In genomic region chr3:32109256-32109655, GRCh38 we compare ENCODE assay signal across 8 cellular contexts. TPM values are rescaled to one million over a fixed set of nuclear protein-coding genes. Genes with fewer than 3 reads are reported as not detected.
DNase-seq lines count a peak whose midpoint lies in the region; ATAC-seq and TF ChIP-seq lines count a peak whose summit lies in the region.

No MANE protein-coding gene starts in this region.

- H3K27me3 ChIP-seq in body of pancreas = no peaks in the 10 kb centered on the region
- H3K27me3 ChIP-seq in subcutaneous abdominal adipose tissue (ENCODE audit: control insufficient read depth in 5 of 5, insufficient read depth in 4 of 5, low read length in 5 of 5) = no peaks in the 10 kb centered on the region

- ATAC-seq in body of pancreas (peak; percentile 6), GM19351 (IDR thresholded peaks at IDR 0.05; ENCODE audit: unreplicated experiment) (no peak), GM19324 (IDR thresholded peaks at IDR 0.05; ENCODE audit: low FRiP score, unreplicated experiment) (no peak), HG03354 (IDR thresholded peaks at IDR 0.05; ENCODE audit: poor library complexity, severe bottlenecking, unreplicated experiment) (no peak)

- H3K4me1 ChIP-seq in body of pancreas = peaks cover 59% of the 10 kb centered on the region
- peaks cover 0 to 48% (median 42%) of the 10 kb centered on the region in 5 donors for H3K4me1 ChIP-seq in subcutaneous abdominal adipose tissue (ENCODE audit: control insufficient read depth in 5 of 5, insufficient read depth in 5 of 5, low read length in 5 of 5)

- WGBS in body of pancreas, 2 donors = 6 to 13% methylated on average over 2 of the region's 2 CpGs

- no peak for TF ChIP-seq POLR2A in body of pancreas (IDR thresholded peaks at IDR 0.05)

- DNase-seq in NCI-H1092 (lab: John Stamatoyannopoulos, UW) (peak; percentile 86), body of pancreas (peak; percentile 67 to 82 (median 79)), iris pigment epithelial cell (ENCODE audit: low read depth) (peak; percentile 53)
- no peak for DNase-seq in activated CD8-positive, alpha-beta memory T cell treated with anti-CD3 and anti-CD28 coated beads, Interleukin-2, amount 50 U/mL, for 48 hours

- TF ChIP-seq CTCF in body of pancreas (IDR thresholded peaks at IDR 0.05) = no peak

- H3K36me3 ChIP-seq in body of pancreas (replicated peaks in 1 of 2; ENCODE audit: insufficient read depth in 1 of 2, low read depth in 2 of 2) (no peaks in the 10 kb centered on the region), subcutaneous abdominal adipose tissue (ENCODE audit: control insufficient read depth in 5 of 5, insufficient read depth in 5 of 5, low read length in 5 of 5) (no peaks in the 10 kb centered on the region)

- H3K9me3 ChIP-seq in body of pancreas (no peaks in the 10 kb centered on the region), subcutaneous abdominal adipose tissue (ENCODE audit: control insufficient read depth in 5 of 5, low read length in 5 of 5) (no peaks in the 10 kb centered on the region)

- intact Hi-C loops in body of pancreas (cut with DNase I) = no loop called here

- no peak overlapping the region for H3K9ac ChIP-seq in subcutaneous abdominal adipose tissue (ENCODE audit: low read length in 5 of 5)

- H3K4me3 ChIP-seq in body of pancreas = no peak overlapping the region
- peak overlapping the region in 4 of 5 donors; percentile 9 to 59 (median 42) for H3K4me3 ChIP-seq in subcutaneous abdominal adipose tissue (ENCODE audit: low read depth in 1 of 5, low read length in 5 of 5)

- H3K27ac ChIP-seq in body of pancreas (peak overlapping the region; percentile 48 to 70 (median 60)), subcutaneous abdominal adipose tissue (ENCODE audit: low read depth, low read length) (peak overlapping the region; percentile 46)

RNA-seq across cellular contexts. Expression of gene GPD1L, which starts 2.8 kb away (rescaled TPM):
- 10 to 100 TPM; 23.6 to 97.6 TPM for total RNA-seq in body of pancreas

Comparison
In these comparisons a context has a peak if more than half of its experiments do, and no peak if none do; other contexts are left out.
1. H3K4me3 ChIP-seq: peak in subcutaneous abdominal adipose tissue (4 of 5); none in body of pancreas (0 of 2).